8 cellular contexts compared by ENCODE assay signal in genomic region chr2:8685697-8686358, GRCh38. TPM values are rescaled to one million over a fixed set of nuclear protein-coding genes. Genes with fewer than 3 reads are reported as not detected.
DNase-seq lines count a peak whose midpoint lies in the region; ATAC-seq, FAIRE-seq and TF ChIP-seq lines count a peak whose summit lies in the region.

No MANE protein-coding gene starts in this region.

- no peaks in the 10 kb centered on the region for H3K9me3 Mint-ChIP-seq in neural progenitor cell

- peak overlapping the region; percentile 47 for H2AFZ ChIP-seq in neural progenitor cell (replicated peaks)

- peak; percentile 85 for TF ChIP-seq CTCF in AG04449 (IDR thresholded peaks at IDR 0.05; ENCODE audit: insufficient read depth, low read length, missing control alignments)
- TF ChIP-seq CTCF in neural progenitor cell (IDR thresholded peaks at IDR 0.05): peak; percentile 96

- H3K4me2 ChIP-seq in neural progenitor cell: peak overlapping the region; percentile 85

- peak overlapping the region; percentile 92 for H3K4me3 ChIP-seq in AG04449 (ENCODE audit: low read depth, low read length)
- H3K4me3 ChIP-seq in neural progenitor cell: peak overlapping the region; percentile 89

- DNase-seq in AG04449 (ENCODE audit: low read depth, low spot score): no peak
- DNase-seq in HT-29 (ENCODE audit: low spot score): peak; percentile 66
- DNase-seq in RCC 7860 (ENCODE audit: low spot score): peak; percentile 38
- peak; percentile 73 for DNase-seq in activated effector memory CD4-positive, alpha-beta T cell treated with Interleukin-2 at 50 U/mL for 16 hours
- peak; percentile 81 to 82 for DNase-seq in frontal cortex (ENCODE audit: low spot score in 2 of 2)
- peak; percentile 85 for DNase-seq in neural progenitor cell (ENCODE audit: low spot score)
- peak; percentile 69 for DNase-seq in superior temporal gyrus (ENCODE audit: extremely low spot score)

- peaks cover 34% of the 10 kb centered on the region for H3K79me2 ChIP-seq in neural progenitor cell (ENCODE audit: low read depth)

- H3K4me1 ChIP-seq in neural progenitor cell: peaks cover 16% of the 10 kb centered on the region

- no peak overlapping the region for H3K9ac ChIP-seq in neural progenitor cell

- H3K36me3 Mint-ChIP-seq in neural progenitor cell: peaks cover 28% of the 10 kb centered on the region

- no peaks in the 10 kb centered on the region for H3K36me3 ChIP-seq in neural progenitor cell

- H3K27me3 ChIP-seq in neural progenitor cell: no peaks in the 10 kb centered on the region

- no peak overlapping the region for H3K27ac ChIP-seq in neural progenitor cell

- peak overlapping the region; percentile 85 for H3K4me3 Mint-ChIP-seq in neural progenitor cell

- no peak for FAIRE-seq in RCC 7860 (lab: Jason Lieb, UNC)
- FAIRE-seq in frontal cortex (lab: Jason Lieb, UNC): no peak

- H3K9me3 ChIP-seq in neural progenitor cell (ENCODE audit: low read depth): peaks cover 4% of the 10 kb centered on the region

- peaks cover 16% of the 10 kb centered on the region for H3K4me1 Mint-ChIP-seq in neural progenitor cell

- peak; percentile 26 for ATAC-seq in GM18517 (IDR thresholded peaks at IDR 0.05; ENCODE audit: unreplicated experiment)

- CTCF ChIA-PET in AG04449 (lab: Yijun Ruan, JAX): no interaction called here

- POLR2A ChIA-PET in AG04449 (lab: Yijun Ruan, JAX): interaction anchor here (1.3 kb wide), 1 partner anchor 566 kb away, joined by 3 read pairs; no protein-coding TSS in a partner anchor

- H4K20me1 ChIP-seq in neural progenitor cell (ENCODE audit: low read depth): peaks cover 30% of the 10 kb centered on the region

- H3K27ac Mint-ChIP-seq in neural progenitor cell: peak overlapping the region; percentile 53

- H3F3A ChIP-seq in neural progenitor cell (ENCODE audit: low read depth): peaks cover 19% of the 10 kb centered on the region

- H3K27me3 Mint-ChIP-seq in neural progenitor cell (ENCODE audit: insufficient read depth, low read depth): peaks cover 11% of the 10 kb centered on the region

RNA-seq across cellular contexts. Expression of gene ID2, which starts 4.0 kb away (rescaled TPM):
- 152 and 161 TPM in 2 replicates for total RNA-seq in HT-29 (2014; rRNA removed; shearing (Covaris generic))
- total RNA-seq in frontal cortex: 151 TPM
- 140 and 224 TPM in 2 replicates for total RNA-seq in neural progenitor cell (ENCODE audit: low replicate concordance)
